16 cellular contexts compared by ENCODE assay signal in genomic region chr11:34656062-34656720, GRCh38. TPM values are rescaled to one million over a fixed set of nuclear protein-coding genes. Genes with fewer than 3 reads are reported as not detected.
DNase-seq lines count a peak whose midpoint lies in the region; ATAC-seq, FAIRE-seq and TF ChIP-seq lines count a peak whose summit lies in the region.
"Had no signal": no experiment of that assay in that cellular context is flagged by ENCODE, and none has a peak within 500 bp of the region (broad histone marks: within the 10 kb centered on the region; RNA-seq: fewer than 3 reads in every experiment).

No MANE protein-coding gene starts in this region.

- no peak overlapping the region for H3K9ac ChIP-seq in kidney (ENCODE audit: low read length in 2 of 2)

- no peak overlapping the region for H3K4me3 ChIP-seq in AG10803 (ENCODE audit: low read length)
- no peak overlapping the region for H3K4me3 ChIP-seq in dorsolateral prefrontal cortex
- H3K4me3 ChIP-seq in kidney (ENCODE audit: low read length in 2 of 2) = no peak overlapping the region
- H3K4me3 ChIP-seq: SK-N-MC, thyroid gland had no signal

- H3K27me3 ChIP-seq in dorsolateral prefrontal cortex = no peaks in the 10 kb centered on the region
- H3K27me3 ChIP-seq: thyroid gland had no signal

- ATAC-seq in HG03025 (IDR thresholded peaks at IDR 0.05; ENCODE audit: low FRiP score, unreplicated experiment) (no peak), HG02610 (IDR thresholded peaks at IDR 0.05; ENCODE audit: unreplicated experiment) (no peak)
- ATAC-seq: left ventricle myocardium superior had no signal

- H3K9me3 ChIP-seq in kidney (ENCODE audit: control insufficient read depth in 1 of 2, low read length in 2 of 2) = no peaks in the 10 kb centered on the region
- H3K9me3 ChIP-seq: thyroid gland had no signal

- H3K27ac ChIP-seq in dorsolateral prefrontal cortex (peak overlapping the region in 57 of 59 donors; percentile 16 to 96 (median 88)), kidney (ENCODE audit: low read depth in 2 of 2, low read length in 2 of 2) (no peak overlapping the region)
- H3K27ac ChIP-seq: SK-N-MC, thyroid gland had no signal

- no peaks in the 10 kb centered on the region for H3K36me3 ChIP-seq in kidney (ENCODE audit: control insufficient read depth in 1 of 2, insufficient read depth in 2 of 2, low read length in 2 of 2)
- H3K36me3 ChIP-seq: thyroid gland had no signal

- FAIRE-seq in kidney (lab: Jason Lieb, UNC) = no peak

- DNase-seq in AG10803 (ENCODE audit: low read depth) (peak; percentile 11), NCI-H526 treated with DMSO at 0.1 percent for 48 hours (lab: John Stamatoyannopoulos, UW) (peak; percentile 76), dorsolateral prefrontal cortex (peak in 5 of 10 donors; percentile 57 to 78 (median 67)), midbrain (lab: John Stamatoyannopoulos, UW) (peak; percentile 79), kidney (no peak)
- DNase-seq in activated CD4-positive, CD25-positive, alpha-beta regulatory T cell treated with anti-CD3 and anti-CD28 coated beads, Interleukin-2, amount 50 U/mL, for 72 hours = no peak
- DNase-seq: dermis blood vessel endothelial cell, KBM-7, left ventricle myocardium superior, NCI-H1417 treated with DMSO at 0.1 percent for 48 hours, NCI-H345, retina, thyroid gland had no signal

- H3K4me1 ChIP-seq in kidney (ENCODE audit: control insufficient read depth in 1 of 2, insufficient read depth in 1 of 2, low read depth in 1 of 2, low read length in 2 of 2) = no peaks in the 10 kb centered on the region
- H3K4me1 ChIP-seq: thyroid gland had no signal

- intact Hi-C loops in dorsolateral prefrontal cortex (cut with DNase I) = loop anchor here (5.0 to 10.0 kb wide), 3 partner anchors 64 to 236 kb away; no protein-coding TSS in a partner anchor
- intact Hi-C loops in kidney (cut with DNase I) = no loop called here

- no peak for TF ChIP-seq CTCF in AG10803 (conservative IDR thresholded peaks at IDR 0.05; ENCODE audit: low read length)
- peak in 3 of 56 donors; percentile 11 to 22 (median 14) for TF ChIP-seq CTCF in dorsolateral prefrontal cortex (IDR thresholded peaks at IDR 0.05 in 54 of 56, conservative IDR thresholded peaks at IDR 0.05 in 2 of 56; ENCODE audit: low read depth in 1 of 56, partially characterized antibody in 56 of 56)
- TF ChIP-seq CTCF in kidney (IDR thresholded peaks at IDR 0.05; ENCODE audit: borderline replicate concordance, extremely low read depth, insufficient read depth) = no peak

RNA-seq across cellular contexts. Expression of gene EHF, which starts 35.3 kb away (rescaled TPM):
- total RNA-seq in dorsolateral prefrontal cortex (1 to 10 TPM in 85 of 120 experiments, under 1 TPM in 35; 0.17 to 4.8 (median 1.4) TPM), kidney (65.5 TPM)
- 4.7 TPM for polyA plus RNA-seq in kidney (ENCODE audit: insufficient read depth, low read depth, low replicate concordance)

Comparison
In these comparisons a context has a peak if more than half of its experiments do, and no peak if none do; other contexts are left out.
1. DNase-seq: peak in AG10803 (single experiment), NCI-H526 treated with DMSO at 0.1 percent for 48 hours (single experiment) and midbrain (single experiment); none in activated CD4-positive, CD25-positive, alpha-beta regulatory T cell treated with anti-CD3 and anti-CD28 coated beads, Interleukin-2, amount 50 U/mL, for 72 hours (single experiment) and kidney (single experiment).
2. H3K27ac ChIP-seq: peak in dorsolateral prefrontal cortex (57 of 59); none in kidney (0 of 2).
3. RNA of gene EHF, which starts 35.3 kb away (total RNA-seq): 65.5 TPM in kidney (single experiment); 0.17 to 4.8 TPM in dorsolateral prefrontal cortex; every median in the first group is over 10 times any median in the second.